ENCODE assay signal across 8 cellular contexts in the genomic region with DNA sequence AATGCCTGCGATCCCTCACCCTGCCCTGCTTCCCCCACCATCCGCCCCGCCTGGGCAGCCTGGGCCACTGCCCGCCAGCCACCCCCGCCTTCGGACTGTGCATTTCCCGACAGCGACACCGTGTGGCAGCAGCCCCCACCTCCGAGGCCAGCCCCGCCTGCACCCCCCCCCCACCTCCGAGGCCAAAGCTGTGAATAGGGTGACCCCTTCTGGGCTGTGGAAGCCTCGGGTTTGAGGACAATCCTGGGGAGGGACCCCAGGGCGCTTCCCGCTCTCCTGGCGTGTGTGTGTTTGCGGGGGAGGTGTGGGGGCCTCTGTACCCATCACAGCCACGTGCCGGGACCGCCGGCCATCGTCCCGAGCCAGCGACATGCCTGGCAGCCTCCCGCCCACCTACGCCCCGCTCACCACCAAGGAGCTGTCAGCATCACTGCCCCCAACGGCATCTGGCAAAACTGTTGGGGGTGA. TPM values are rescaled to one million over a fixed set of nuclear protein-coding genes. Genes with fewer than 3 reads are reported as not detected.
DNase-seq lines count a peak whose midpoint lies in the region; ATAC-seq, FAIRE-seq and TF ChIP-seq lines count a peak whose summit lies in the region.

No MANE protein-coding gene starts in this region.

- H3K4me3 ChIP-seq in GM12864 (ENCODE audit: low read depth, low read length) (no peak overlapping the region), pancreas (no peak overlapping the region)

- H3K27ac ChIP-seq in pancreas, result peak overlapping the region; percentile 13 to 55 (median 50)
- peak overlapping the region; percentile 27 for H3K27ac ChIP-seq in temporal lobe (ENCODE audit: low read depth, low read length)

- WGBS in pancreas, 2 donors, result 12 to 13% methylated on average over 27 to 28 of the region's 28 CpGs

- H3K4me1 ChIP-seq in pancreas, result peaks cover 0 to 7% (median 3%) of the 10 kb centered on the region in 3 donors

- intact Hi-C loops in pancreas (cut with DNase I), result loop anchor here in 2 of 3 donors (5.0 to 10.0 kb wide), 2 partner anchors 112 to 114 kb away; no protein-coding TSS in a partner anchor

- in situ Hi-C loops in KBM-7 (cut with MboI; ENCODE audit: low pct_unique_long_range_greater_than_20kb, low sequenced_read_pairs), result no loop called here

- no peak for FAIRE-seq in pancreas (lab: Jason Lieb, UNC)

- TF ChIP-seq CTCF in GM12864 (IDR thresholded peaks at IDR 0.05; ENCODE audit: low read depth, low read length, missing control alignments) (peak; percentile 77), pancreas (IDR thresholded peaks at IDR 0.05) (peak; percentile 64 to 70 (median 66))

- DNase-seq in GM12864 (ENCODE audit: low read depth) (peak; percentile 19), KBM-7 (peak; percentile 80), SKM-1 (lab: John Stamatoyannopoulos, UW; ENCODE audit: unreplicated experiment) (peak; percentile 71), glomerular endothelial cell (ENCODE audit: extremely low read depth, low read depth, low spot score) (peak; percentile 31), pancreas (peak; percentile 94 to 99 (median 97))
- DNase-seq in activated naive CD4-positive, alpha-beta T cell treated with anti-CD3 and anti-CD28 coated beads, Interleukin-2, amount 50 U/mL, for 16 hours, result peak; percentile 83

- ATAC-seq in pancreas, result peak; percentile 76 to 85 (median 80)
- ATAC-seq in GM21447 (IDR thresholded peaks at IDR 0.05; ENCODE audit: unreplicated experiment), result no peak

- H3K9me3 ChIP-seq in pancreas, result no peaks in the 10 kb centered on the region

- no peaks in the 10 kb centered on the region for H3K27me3 ChIP-seq in pancreas

- peaks cover 0 to 19% (median 12%) of the 10 kb centered on the region in 3 donors for H3K36me3 ChIP-seq in pancreas

RNA-seq across cellular contexts. Expression of a gene that starts 33.8 kb away (rescaled TPM):
- total RNA-seq in glomerular endothelial cell, result 7.0 and 17.4 TPM in 2 replicates
- 10 to 100 TPM; 13.8 to 24.5 (median 16.2) TPM for total RNA-seq in pancreas
- 1 to 10 TPM; 4.1 to 6.1 TPM for polyA plus RNA-seq in pancreas
- 4.9 TPM for total RNA-seq in temporal lobe

Comparison
In these comparisons a context has a peak if more than half of its experiments do, and no peak if none do; other contexts are left out.
1. DNase-seq: peak in every context shown above with its lines; median percentile 97 in pancreas; 83 in activated naive CD4-positive, alpha-beta T cell treated with anti-CD3 and anti-CD28 coated beads, Interleukin-2, amount 50 U/mL, for 16 hours; 80 in KBM-7; 71 in SKM-1; 31 in glomerular endothelial cell; 19 in GM12864.